Comparison of ENCODE assay signal across 8 cellular contexts in the genomic region with DNA sequence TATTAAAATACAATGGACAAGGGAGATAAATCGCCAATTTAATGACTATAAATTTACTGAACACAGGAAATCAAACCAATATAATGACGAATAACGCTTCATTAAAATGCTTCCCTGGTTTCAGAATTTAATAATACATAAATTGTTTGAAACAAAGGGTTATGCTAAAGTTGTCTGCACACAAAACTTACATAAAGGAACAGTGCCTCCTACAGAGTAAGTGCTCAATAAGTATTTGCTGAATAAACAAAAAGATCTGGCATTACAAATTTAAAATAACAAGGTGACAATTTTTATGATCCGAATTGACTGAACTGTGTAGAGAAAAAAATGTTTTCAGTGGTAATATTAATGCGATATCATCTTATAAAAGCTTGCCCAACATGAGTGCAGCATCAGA.
A peak's percentile ranks its signal among the peaks of the same experiment; 100 is the strongest.
DNase-seq lines count a peak whose midpoint lies in the region; ATAC-seq and TF ChIP-seq lines count a peak whose summit lies in the region.

No MANE protein-coding gene starts in this region.

- H3K4me1 ChIP-seq in cardiac muscle cell (ENCODE audit: low read depth) = peaks cover 28% of the 10 kb centered on the region

- DNase-seq in cardiac muscle cell (ENCODE audit: low read depth in 1 of 2, low spot score in 1 of 2) = peak in 1 of 2 donors; percentile 35
- DNase-seq in Right ventricle myocardium superior = no peak
- DNase-seq in SW480 (ENCODE audit: low spot score) = peak; percentile 29
- peak; percentile 50 for DNase-seq in fibroblast of the aortic adventitia (ENCODE audit: low read depth)

- ATAC-seq in Right ventricle myocardium superior (ENCODE audit: poor library complexity) (no peak), HG03342 (IDR thresholded peaks at IDR 0.05; ENCODE audit: unreplicated experiment) (no peak), esophagus mucosa (no peak), GM21528 (IDR thresholded peaks at IDR 0.05; ENCODE audit: low FRiP score, unreplicated experiment) (no peak)

- intact Hi-C loops in Right ventricle myocardium superior (cut with DNase I) = no loop called here

- H3K27ac ChIP-seq in cardiac muscle cell (peak overlapping the region; percentile 92), skin epidermis (peak overlapping the region in 16 of 21 experiments; percentile 87 to 97 (median 91))

- H3K4me3 ChIP-seq in cardiac muscle cell (peak overlapping the region; percentile 62), fibroblast of the aortic adventitia (ENCODE audit: low read depth, low read length) (peak overlapping the region; percentile 95), skin epidermis (peak overlapping the region in 4 of 7 experiments; percentile 57 to 93 (median 76))

- H3K9me3 ChIP-seq in cardiac muscle cell (ENCODE audit: low read depth) = no peaks in the 10 kb centered on the region

- no peaks in the 10 kb centered on the region for H3K36me3 ChIP-seq in cardiac muscle cell

- TF ChIP-seq CTCF in cardiac muscle cell (IDR thresholded peaks at IDR 0.05; ENCODE audit: low read depth, low read length) (peak; percentile 33), fibroblast of the aortic adventitia (IDR thresholded peaks at IDR 0.05; ENCODE audit: insufficient read depth, low read length) (peak; percentile 40)

- no peaks in the 10 kb centered on the region for H3K27me3 ChIP-seq in cardiac muscle cell
